In the genomic region with DNA sequence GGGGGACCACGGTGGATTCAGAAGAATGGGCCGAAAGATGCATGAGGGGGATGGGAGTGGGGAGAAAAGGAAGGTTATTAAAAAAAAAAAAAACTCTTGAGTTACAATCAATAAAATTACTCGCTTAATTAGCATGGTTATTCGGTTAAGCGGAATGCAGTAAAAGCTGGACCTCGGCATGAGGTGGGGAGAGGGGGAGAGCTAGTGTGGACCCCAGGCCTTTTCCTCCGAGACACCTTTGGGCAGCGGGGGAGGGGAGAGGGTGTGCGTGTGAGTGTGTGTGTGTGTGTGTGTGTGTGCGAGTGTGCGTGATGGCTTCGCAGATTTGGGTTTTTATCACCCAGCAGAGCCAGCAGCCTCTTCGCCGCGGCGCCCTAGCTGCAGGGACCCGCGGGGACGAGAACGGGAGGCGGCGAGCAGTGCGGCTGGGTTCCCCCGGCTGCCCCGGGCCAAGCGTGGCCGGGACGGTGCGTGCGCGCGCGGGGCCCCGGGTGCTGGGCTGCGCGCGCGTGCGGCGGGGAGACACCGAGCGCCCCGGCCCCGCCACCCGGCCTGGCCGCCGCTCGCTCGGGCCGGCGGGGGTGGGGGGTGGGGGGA, we compare ENCODE assay signal across 8 cellular contexts. TPM values are rescaled to one million over a fixed set of nuclear protein-coding genes. Genes with fewer than 3 reads are reported as not detected.
A peak's percentile ranks its signal among the peaks of the same experiment; 100 is the strongest.
DNase-seq lines count a peak whose midpoint lies in the region; ATAC-seq and TF ChIP-seq lines count a peak whose summit lies in the region.

No MANE protein-coding gene starts in this region.

- DNase-seq in cardiac muscle cell (ENCODE audit: low read depth in 1 of 2, low spot score in 1 of 2) (peak in 1 of 2 donors; percentile 46), Right ventricle myocardium inferior (ENCODE audit: missing footprints) (no peak), astrocyte of the spinal cord (ENCODE audit: low read depth, low spot score) (peak; percentile 50), lower lobe of right lung (no peak), upper lobe of right lung (no peak), NCI-H1436 (lab: John Stamatoyannopoulos, UW) (no peak), NCI-H146 (lab: John Stamatoyannopoulos, UW) (no peak)

- H3K4me1 ChIP-seq in cardiac muscle cell (ENCODE audit: low read depth) (peaks cover 48% of the 10 kb centered on the region), lower lobe of right lung (peaks cover 59% of the 10 kb centered on the region), upper lobe of right lung (peaks cover 40% of the 10 kb centered on the region)

- H3K27ac ChIP-seq in cardiac muscle cell (peak overlapping the region; percentile 33), lower lobe of right lung (peak overlapping the region; percentile 98), upper lobe of right lung (peak overlapping the region; percentile 97)

- TF ChIP-seq CTCF in cardiac muscle cell (IDR thresholded peaks at IDR 0.05; ENCODE audit: low read depth, low read length): no peak
- TF ChIP-seq CTCF in astrocyte of the spinal cord (IDR thresholded peaks at IDR 0.05; ENCODE audit: low read depth, low read length): no peak
- no peak for TF ChIP-seq CTCF in lower lobe of right lung (IDR thresholded peaks at IDR 0.05)
- TF ChIP-seq CTCF in upper lobe of right lung (IDR thresholded peaks at IDR 0.05): no peak

- in situ Hi-C loops in astrocyte of the spinal cord (cut with HindIII; ENCODE audit: low sequenced_read_pairs): no loop called here

- H3K4me3 ChIP-seq in cardiac muscle cell: peak overlapping the region; percentile 87
- H3K4me3 ChIP-seq in astrocyte of the spinal cord (ENCODE audit: low read depth, low read length): peak overlapping the region; percentile 71
- peak overlapping the region; percentile 74 for H3K4me3 ChIP-seq in lower lobe of right lung
- peak overlapping the region; percentile 74 for H3K4me3 ChIP-seq in upper lobe of right lung

- no peaks in the 10 kb centered on the region for H3K27me3 ChIP-seq in cardiac muscle cell
- no peaks in the 10 kb centered on the region for H3K27me3 ChIP-seq in lower lobe of right lung (ENCODE audit: low read depth)
- no peaks in the 10 kb centered on the region for H3K27me3 ChIP-seq in upper lobe of right lung

- ATAC-seq in Right ventricle myocardium inferior (no peak), lower lobe of right lung (no peak), upper lobe of right lung (no peak), HG03280 (IDR thresholded peaks at IDR 0.05; ENCODE audit: unreplicated experiment) (no peak)

- no peaks in the 10 kb centered on the region for H3K9me3 ChIP-seq in cardiac muscle cell (ENCODE audit: low read depth)
- no peaks in the 10 kb centered on the region for H3K9me3 ChIP-seq in lower lobe of right lung
- no peaks in the 10 kb centered on the region for H3K9me3 ChIP-seq in upper lobe of right lung

- intact Hi-C loops in Right ventricle myocardium inferior (cut with DNase I): no loop called here
- intact Hi-C loops in lower lobe of right lung (cut with DNase I): no loop called here
- intact Hi-C loops in upper lobe of right lung (cut with DNase I): no loop called here

- H3K36me3 ChIP-seq in cardiac muscle cell (no peaks in the 10 kb centered on the region), lower lobe of right lung (no peaks in the 10 kb centered on the region), upper lobe of right lung (no peaks in the 10 kb centered on the region)

RNA-seq across cellular contexts. Expression of gene BAHCC1, which starts 3.7 kb away (rescaled TPM):
- total RNA-seq in cardiac muscle cell (27.1 and 47.3 TPM in 2 replicates), Right ventricle myocardium inferior (9.9 TPM), lower lobe of right lung (19.9 TPM), upper lobe of right lung (23.3 TPM)
- 20.0 and 20.3 TPM in 2 replicates for polyA plus RNA-seq in cardiac muscle cell

Comparison
In these comparisons a context has a peak if more than half of its experiments do, and no peak if none do; other contexts are left out.
1. H3K27ac ChIP-seq: peak in every context shown above with its lines; median percentile 98 in lower lobe of right lung; 97 in upper lobe of right lung; 33 in cardiac muscle cell.